Comparison of ENCODE assay signal across 8 cellular contexts in genomic region chr4:185535818-185536729, GRCh38. TPM values are rescaled to one million over a fixed set of nuclear protein-coding genes. Genes with fewer than 3 reads are reported as not detected.
DNase-seq lines count a peak whose midpoint lies in the region; ATAC-seq, FAIRE-seq and TF ChIP-seq lines count a peak whose summit lies in the region.

No MANE protein-coding gene starts in this region.

- H3K4me1 Mint-ChIP-seq in astrocyte (ENCODE audit: low read depth, unreplicated experiment): no peaks in the 10 kb centered on the region

- no peak for ATAC-seq in HG02870 (IDR thresholded peaks at IDR 0.05; ENCODE audit: unreplicated experiment)

- DNase-seq in HTR-8/SVneo (ENCODE audit: insufficient read length, low spot score) (no peak), astrocyte (ENCODE audit: low read depth) (no peak), GM19238 (ENCODE audit: insufficient read length, low spot score) (no peak), NCI-H2081 treated with DMSO at 0.1 percent for 48 hours (lab: John Stamatoyannopoulos, UW) (no peak), D341Med (ENCODE audit: low spot score) (no peak)

- H3K27ac Mint-ChIP-seq in astrocyte (ENCODE audit: unreplicated experiment): no peak overlapping the region

- peaks cover 5% of the 10 kb centered on the region for H3K79me2 ChIP-seq in astrocyte (ENCODE audit: insufficient read depth, low read length)

- TF ChIP-seq CTCF in astrocyte (IDR thresholded peaks at IDR 0.05; ENCODE audit: insufficient read depth, low read depth, low read length): no peak

- H3K4me3 Mint-ChIP-seq in astrocyte (ENCODE audit: unreplicated experiment): peak overlapping the region; percentile 87

- no peaks in the 10 kb centered on the region for H3K9me3 Mint-ChIP-seq in astrocyte (ENCODE audit: unreplicated experiment)

- peak overlapping the region; percentile 68 for H2AFZ ChIP-seq in astrocyte (ENCODE audit: low read depth, low read length)

- H3K4me1 ChIP-seq in astrocyte (ENCODE audit: insufficient read depth, low read length) (no peaks in the 10 kb centered on the region), iPS-20b (ENCODE audit: insufficient read depth, low read length) (peaks cover 5% of the 10 kb centered on the region; the same call in 1 of the 2 replicates)

- H3K27ac ChIP-seq in astrocyte (ENCODE audit: low read depth, low read length) (no peak overlapping the region), iPS-20b (ENCODE audit: low read length) (no peak overlapping the region), skin epidermis (peak overlapping the region in 4 of 21 experiments; percentile 72 to 85 (median 82))

- peaks cover 20% of the 10 kb centered on the region for H3K27me3 Mint-ChIP-seq in astrocyte (ENCODE audit: low read depth, unreplicated experiment)

- peak overlapping the region; percentile 84 for H3K4me2 ChIP-seq in astrocyte (ENCODE audit: low read length)

- H3K9ac ChIP-seq in astrocyte (ENCODE audit: low read length) (peak overlapping the region; percentile 84), iPS-20b (ENCODE audit: low read depth, low read length) (no peak overlapping the region)

- no peaks in the 10 kb centered on the region for H4K20me1 ChIP-seq in astrocyte (ENCODE audit: insufficient read depth, low read length)

- H3K36me3 Mint-ChIP-seq in astrocyte (ENCODE audit: low read depth, unreplicated experiment): no peaks in the 10 kb centered on the region

- H3K4me3 ChIP-seq in astrocyte (ENCODE audit: insufficient read depth, low read depth, low read length) (peak overlapping the region; percentile 82), iPS-20b (ENCODE audit: low read length) (peak overlapping the region; percentile 75), skin epidermis (peak overlapping the region; percentile 16 to 51 (median 39))

- no peaks in the 10 kb centered on the region for H3K9me3 ChIP-seq in astrocyte (ENCODE audit: insufficient read depth, low read depth, low read length)
- no peaks in the 10 kb centered on the region for H3K9me3 ChIP-seq in iPS-20b (ENCODE audit: insufficient read depth, low read depth, low read length)

- H3K27me3 ChIP-seq in astrocyte (ENCODE audit: insufficient read depth, low read length) (peaks cover 11% of the 10 kb centered on the region), iPS-20b (ENCODE audit: insufficient read depth, low read length) (peaks cover 38% of the 10 kb centered on the region)

- H3K36me3 ChIP-seq in astrocyte (ENCODE audit: insufficient read depth, low read length): no peaks in the 10 kb centered on the region
- H3K36me3 ChIP-seq in iPS-20b (ENCODE audit: insufficient read depth, low read depth, low read length): no peaks in the 10 kb centered on the region

- FAIRE-seq in HTR-8/SVneo (lab: Jason Lieb, UNC) (peak; percentile 54), astrocyte (lab: Jason Lieb, UNC) (no peak)

RNA-seq across cellular contexts. Expression of gene PDLIM3, which starts 0.8 kb away (rescaled TPM):
- 28.5 and 30.7 TPM in 2 replicates for total RNA-seq in astrocyte
